ENCODE assay signal across 8 cellular contexts in genomic region chr20:3888622-3889488, GRCh38. TPM values are rescaled to one million over a fixed set of nuclear protein-coding genes. Genes with fewer than 3 reads are reported as not detected.
A peak's percentile ranks its signal among the peaks of the same experiment; 100 is the strongest.
DNase-seq lines count a peak whose midpoint lies in the region; ATAC-seq and TF ChIP-seq lines count a peak whose summit lies in the region.

PANK2 (plus strand) TSS chr20:3889387.

- H3K36me3 ChIP-seq in heart left ventricle: peaks cover 0 to 15% (median 0%) of the 10 kb centered on the region in 9 donors
- no peaks in the 10 kb centered on the region for H3K36me3 ChIP-seq in upper lobe of left lung

- WGBS in heart left ventricle, 4 donors: 0 to 1% (median 1%) methylated on average over 18 to 72 of the region's 72 CpGs
- WGBS in upper lobe of left lung, 2 donors: 0 to 1% methylated on average over 24 to 63 of the region's 72 CpGs

- H3K27ac ChIP-seq in heart left ventricle (peak within 1 kb of the TSS; percentile 88 to 99 (median 96)), upper lobe of left lung (peak within 1 kb of the TSS; percentile 96 to 100 (median 100))

- peak; percentile 88 for ATAC-seq in HG02884 (IDR thresholded peaks at IDR 0.05; ENCODE audit: unreplicated experiment)
- ATAC-seq in heart left ventricle: peak; percentile 97 to 99 (median 99)
- ATAC-seq in upper lobe of left lung (ENCODE audit: low FRiP score in 2 of 2): peak; percentile 98 to 99

- H3K9me3 ChIP-seq in heart left ventricle (no peaks in the 10 kb centered on the region), upper lobe of left lung (no peaks in the 10 kb centered on the region)

- peak; percentile 45 to 94 for TF ChIP-seq POLR2A in heart left ventricle (IDR thresholded peaks at IDR 0.05)
- TF ChIP-seq POLR2A in upper lobe of left lung (IDR thresholded peaks at IDR 0.05): peak in 3 of 4 donors; percentile 93 to 98 (median 95)

- TF ChIP-seq EP300 in upper lobe of left lung (IDR thresholded peaks at IDR 0.05): peak in 1 of 4 donors; percentile 35

- peaks cover 10 to 48% (median 42%) of the 10 kb centered on the region in 12 donors for H3K4me1 ChIP-seq in heart left ventricle
- H3K4me1 ChIP-seq in upper lobe of left lung: peaks cover 40 to 53% (median 45%) of the 10 kb centered on the region in 4 donors

- intact Hi-C loops in T-helper 1 cell treated with Interleukin-12 subunit alpha and Interleukin-12 subunit beta and Interleukin-4 antibody, amounts not matched to agents 30 ng/mL and 1 ng/mL, for 36 hours (cut with micrococcal nuclease): loop anchor here (1.0 to 2.0 kb wide), 10 partner anchors 18 to 196 kb away; partner anchors contain the start of genes AP5S1, CDC25B, CENPB and MAVS
- intact Hi-C loops in heart left ventricle (cut with DNase I): loop anchor here in 9 of 10 donors (2.0 to 10.0 kb wide), 12 partner anchors 43 to 198 kb away; partner anchors contain the start of gene RNF24 (in 1 of the 9)
- intact Hi-C loops in posterior cingulate gyrus (cut with DNase I): loop anchor here (1.0 to 5.0 kb wide), 2 partner anchors 43 to 196 kb away; no protein-coding TSS in a partner anchor

- H3K4me3 ChIP-seq in heart left ventricle (peak within 1 kb of the TSS; percentile 59 to 100 (median 96)), upper lobe of left lung (peak within 1 kb of the TSS; percentile 97 to 100 (median 98))

- peak; percentile 52 for TF ChIP-seq CTCF in GM13977 (IDR thresholded peaks at IDR 0.05; ENCODE audit: extremely low read depth, insufficient read depth, missing control alignments)
- TF ChIP-seq CTCF in heart left ventricle (IDR thresholded peaks at IDR 0.05): peak in 11 of 12 donors; percentile 20 to 68 (median 44)
- TF ChIP-seq CTCF in upper lobe of left lung (IDR thresholded peaks at IDR 0.05): peak; percentile 28 to 64 (median 46)

- in situ Hi-C loops in GM13977 (cut with MboI; ENCODE audit: low pct_unique_long_range_greater_than_20kb, low sequenced_read_pairs, unreplicated experiment): no loop called here

- H3K27me3 ChIP-seq in heart left ventricle (no peaks in the 10 kb centered on the region), upper lobe of left lung (no peaks in the 10 kb centered on the region)

- DNase-seq in GM13977 (ENCODE audit: low spot score) (peak; percentile 99), NCI-H146 treated with DMSO at 0.1 percent for 48 hours (lab: John Stamatoyannopoulos, UW; ENCODE audit: unreplicated experiment) (peak; percentile 98), amniotic epithelial cell (ENCODE audit: low read depth) (peak; percentile 99), heart left ventricle (peak; percentile 99 to 100 (median 100)), posterior cingulate gyrus (peak; percentile 98 to 100 (median 99)), upper lobe of left lung (peak; percentile 97 to 99)

RNA-seq across cellular contexts. Expression of gene PANK2, which starts in this region (rescaled TPM):
- 52.2 and 59.1 TPM in 2 replicates for total RNA-seq in T-helper 1 cell treated with Interleukin-12 subunit alpha and Interleukin-12 subunit beta and Interleukin-4 antibody, amounts not matched to agents 30 ng/mL and 1 ng/mL, for 36 hours
- total RNA-seq in heart left ventricle: 10 to 100 TPM; 15.9 to 28.9 (median 18.1) TPM
- polyA plus RNA-seq in heart left ventricle: 10 to 100 TPM; 13.9 to 24.2 TPM
- total RNA-seq in upper lobe of left lung: 10 to 100 TPM; 34.3 to 58.7 (median 50.4) TPM

Comparison
In these comparisons a context has a peak if more than half of its experiments do, and no peak if none do; other contexts are left out.
1. Peak in every context shown above with its lines: DNase-seq, ATAC-seq, H3K4me3 ChIP-seq and H3K27ac ChIP-seq.